In genomic region chr16:27053996-27054395, GRCh38 we compare ENCODE assay signal across 4 cellular contexts. TPM values are rescaled to one million over a fixed set of nuclear protein-coding genes. Genes with fewer than 3 reads are reported as not detected.
"Had no signal": no experiment of that assay in that cellular context is flagged by ENCODE, and none has a peak within 500 bp of the region (broad histone marks: within the 10 kb centered on the region; RNA-seq: fewer than 3 reads in every experiment).

No MANE protein-coding gene starts in this region.

- H3K4me3 ChIP-seq: GM12878 had no signal

- DNase-seq: GDM1, GF-D8 had no signal

RNA-seq across cellular contexts. Expression of gene C16orf82, which starts 12.7 kb away (rescaled TPM):
- total RNA-seq: G401, GM12878 had no signal
- polyA plus RNA-seq: GM12878 had no signal
